ENCODE assay signal across 15 cellular contexts in the genomic region with DNA sequence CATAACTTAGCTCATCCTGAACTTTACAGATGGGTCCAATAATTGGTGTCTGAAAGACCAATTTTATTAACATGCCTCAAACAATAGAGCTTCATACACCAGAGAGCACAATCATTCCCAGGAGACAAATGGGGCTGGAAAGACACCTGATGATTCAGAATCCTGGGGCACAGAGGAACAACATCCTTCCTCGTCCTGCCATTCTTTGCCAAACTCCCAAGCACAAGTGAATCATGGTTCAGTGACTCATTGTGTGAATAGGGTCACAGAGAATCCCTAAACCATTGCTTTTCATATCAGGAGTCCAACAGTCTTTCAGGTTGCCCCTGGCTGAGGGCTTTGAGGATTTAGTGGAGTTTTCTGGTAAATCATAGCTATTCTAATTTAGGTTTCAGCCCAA.
A peak's percentile ranks its signal among the peaks of the same experiment; 100 is the strongest.
DNase-seq lines count a peak whose midpoint lies in the region; ATAC-seq, FAIRE-seq and TF ChIP-seq lines count a peak whose summit lies in the region.
"Had no signal": no experiment of that assay in that cellular context is flagged by ENCODE, and none has a peak within 500 bp of the region (broad histone marks: within the 10 kb centered on the region; RNA-seq: fewer than 3 reads in every experiment).

No MANE protein-coding gene starts in this region.

- peaks cover 8% of the 10 kb centered on the region for H3K9me3 Mint-ChIP-seq in mesothelial cell of epicardium

- H3K27me3 ChIP-seq in endothelial cell of umbilical vein (ENCODE audit: control insufficient read depth in 2 of 2, insufficient read depth in 2 of 2, low read length in 2 of 2): no peaks in the 10 kb centered on the region
- no peaks in the 10 kb centered on the region for H3K27me3 ChIP-seq in HepG2 (ENCODE audit: control insufficient read depth in 1 of 2, insufficient read depth in 2 of 2, low read length in 2 of 2)
- H3K27me3 ChIP-seq: right atrium auricular region, stomach had no signal

- H3K4me3 ChIP-seq in endothelial cell of umbilical vein (replicated peaks in 1 of 3; ENCODE audit: insufficient read depth in 1 of 3, low read depth in 1 of 3, low read length in 3 of 3) (no peak overlapping the region), HepG2 (replicated peaks in 1 of 3; ENCODE audit: insufficient read depth in 1 of 3, low read depth in 2 of 3, low read length in 3 of 3) (no peak overlapping the region)
- H3K4me3 ChIP-seq: right atrium auricular region, stomach had no signal

- H3K4me1 ChIP-seq in endothelial cell of umbilical vein (ENCODE audit: control insufficient read depth, extremely low read depth, insufficient read depth, low read length): peaks cover 12% of the 10 kb centered on the region
- no peaks in the 10 kb centered on the region for H3K4me1 ChIP-seq in HepG2 (ENCODE audit: insufficient read depth, low read length)
- H3K4me1 ChIP-seq: stomach had no signal

- CTCF ChIA-PET in endothelial cell of umbilical vein (lab: Charles Lee) (interaction anchor here (1.4 kb wide), 1 partner anchor 82 kb away, joined by 5 read pairs; no protein-coding TSS in a partner anchor), HepG2 (lab: Yijun Ruan, JAX; ENCODE audit: low intra/inter-chr PET ratio, low total read pairs) (no interaction called here)

- H3K4me1 Mint-ChIP-seq in mesothelial cell of epicardium: peaks cover 7% of the 10 kb centered on the region
- H3K4me1 Mint-ChIP-seq: T-cell had no signal

- BruUV-seq in endothelial cell of umbilical vein (replicated peaks; lab: Mats Ljungman, UMichigan) (no TSS peak), HepG2 (replicated peaks; lab: Mats Ljungman, UMichigan) (no TSS peak)

- H3K27me3 Mint-ChIP-seq in mesothelial cell of epicardium (ENCODE audit: low read depth): peaks cover 12% of the 10 kb centered on the region
- H3K27me3 Mint-ChIP-seq: T-cell had no signal

- POLR2A ChIA-PET in endothelial cell of umbilical vein (lab: Charles Lee): no interaction called here
- POLR2A ChIA-PET in HepG2 (lab: Yijun Ruan, JAX): interaction anchor here (0.6 kb wide), 1 partner anchor 376 kb away, joined by 3 read pairs; no protein-coding TSS in a partner anchor

- no peak for TF ChIP-seq RAD21 in HepG2 (CRISPR knock-in tag; IDR thresholded peaks at IDR 0.05)

- H3K9me1 ChIP-seq in endothelial cell of umbilical vein (replicated peaks; ENCODE audit: control insufficient read depth, extremely low read depth, insufficient read depth, low read length): no peaks in the 10 kb centered on the region

- intact Hi-C loops in endothelial cell of umbilical vein (cut with micrococcal nuclease) (loop anchor here (2.0 to 5.0 kb wide), 2 partner anchors 14 to 81 kb away; no protein-coding TSS in a partner anchor), HepG2 (cut with micrococcal nuclease; ENCODE audit: unreplicated experiment) (no loop called here)

- no peaks in the 10 kb centered on the region for H3K36me3 ChIP-seq in endothelial cell of umbilical vein (ENCODE audit: control insufficient read depth in 2 of 2, extremely low read depth in 1 of 2, insufficient read depth in 2 of 2, low read length in 2 of 2)
- no peaks in the 10 kb centered on the region for H3K36me3 ChIP-seq in HepG2 (replicated peaks in 1 of 2; ENCODE audit: control insufficient read depth in 1 of 2, insufficient read depth in 2 of 2, low read length in 2 of 2)
- H3K36me3 ChIP-seq: right atrium auricular region, stomach had no signal

- in situ Hi-C loops in HepG2 (cut with HindIII; ENCODE audit: extremely low pct_ligation_motif_present, low pct_unique_long_range_greater_than_20kb): no loop called here

- no peak for TF ChIP-seq CTCF in endothelial cell of umbilical vein (IDR thresholded peaks at IDR 0.05; ENCODE audit: extremely low read depth in 1 of 2, insufficient read depth in 1 of 2, low read depth in 1 of 2, low read length in 2 of 2)
- TF ChIP-seq CTCF in HepG2 (CRISPR knock-in tag; IDR thresholded peaks at IDR 0.05): no peak
- TF ChIP-seq CTCF in mesothelial cell of epicardium (IDR thresholded peaks at IDR 0.05; ENCODE audit: unreplicated experiment): no peak

- H3K9me3 ChIP-seq in endothelial cell of umbilical vein (replicated peaks; ENCODE audit: control insufficient read depth, insufficient read depth, low read length): no peaks in the 10 kb centered on the region
- no peaks in the 10 kb centered on the region for H3K9me3 ChIP-seq in HepG2 (ENCODE audit: low read length)
- H3K9me3 ChIP-seq: right atrium auricular region, stomach had no signal

- no peaks in the 10 kb centered on the region for H3K36me3 Mint-ChIP-seq in mesothelial cell of epicardium
- H3K36me3 Mint-ChIP-seq: T-cell had no signal

- ATAC-seq in HepG2: no peak
- ATAC-seq: T-cell had no signal

- peak overlapping the region; percentile 22 for H3K27ac ChIP-seq in endothelial cell of umbilical vein (ENCODE audit: insufficient read depth, low read depth, low read length)
- no peak overlapping the region for H3K27ac ChIP-seq in HepG2 (ENCODE audit: extremely low read length, insufficient read depth, low read length)
- H3K27ac ChIP-seq: right atrium auricular region, stomach had no signal

- WGBS in HepG2 (ENCODE audit: low lambda C conversion rate): 0% methylated on average over 1 of the region's 1 CpG

- H3K79me2 ChIP-seq in endothelial cell of umbilical vein (ENCODE audit: control insufficient read depth, insufficient read depth, low read length) (no peaks in the 10 kb centered on the region), HepG2 (ENCODE audit: insufficient read depth, low read length) (no peaks in the 10 kb centered on the region)

- no peak overlapping the region for H3K27ac Mint-ChIP-seq in mesothelial cell of epicardium
- H3K27ac Mint-ChIP-seq: T-cell had no signal

- TF ChIP-seq POLR2A in endothelial cell of umbilical vein (IDR thresholded peaks at IDR 0.05; ENCODE audit: low read depth, low read length) (no peak), HepG2 (IDR thresholded peaks at IDR 0.05; ENCODE audit: insufficient read depth in 1 of 2, low read depth in 2 of 2, low read length in 2 of 2) (no peak)

- no peak overlapping the region for H3K4me3 Mint-ChIP-seq in mesothelial cell of epicardium
- H3K4me3 Mint-ChIP-seq: T-cell had no signal

- H4K20me1 ChIP-seq in endothelial cell of umbilical vein (replicated peaks; ENCODE audit: control insufficient read depth, extremely low read depth, insufficient read depth, low read length) (no peaks in the 10 kb centered on the region), HepG2 (ENCODE audit: insufficient read depth, low read length) (no peaks in the 10 kb centered on the region)

- H2AFZ ChIP-seq in endothelial cell of umbilical vein (ENCODE audit: low read depth, low read length) (no peak overlapping the region), HepG2 (ENCODE audit: low read length) (no peak overlapping the region)

- peak; percentile 88 for FAIRE-seq in endothelial cell of umbilical vein (lab: Jason Lieb, UNC)
- no peak for FAIRE-seq in HepG2 (lab: Jason Lieb, UNC)
- FAIRE-seq: endometrium had no signal

- no peak for TF ChIP-seq EP300 in HepG2 (IDR thresholded peaks at IDR 0.05; ENCODE audit: low read depth in 2 of 2, low read length in 2 of 2)
- TF ChIP-seq EP300 in HepG2 (CRISPR knock-in tag; IDR thresholded peaks at IDR 0.05; ENCODE audit: borderline replicate concordance): no peak

- dilution Hi-C loops in endothelial cell of umbilical vein (cut with MboI; ENCODE audit: extremely low pct_ligation_motif_present, low sequenced_read_pairs): no loop called here

- H3K9ac ChIP-seq in endothelial cell of umbilical vein (replicated peaks; ENCODE audit: extremely low read depth, insufficient read depth, low read length) (no peak overlapping the region), HepG2 (ENCODE audit: insufficient read depth, low read depth, low read length) (no peak overlapping the region)

- peak overlapping the region; percentile 24 for H3K4me2 ChIP-seq in endothelial cell of umbilical vein (ENCODE audit: insufficient read depth, low read length)
- no peak overlapping the region for H3K4me2 ChIP-seq in HepG2 (ENCODE audit: low read depth, low read length)

- peak; percentile 35 for DNase-seq in EH (ENCODE audit: low read depth)
- DNase-seq in NCI-H226: peak; percentile 56
- DNase-seq in endothelial cell of umbilical vein (ENCODE audit: low read depth, low spot score): peak; percentile 81
- DNase-seq in HepG2 (ENCODE audit: low spot score): peak; percentile 24
- DNase-seq in stimulated activated CD4-positive, alpha-beta T cell treated with anti-CD3 and anti-CD28 coated beads, Interleukin-4, amount 100 ng/mL, for 4 hours: no peak
- DNase-seq in mesothelial cell of epicardium (ENCODE audit: low spot score in 2 of 2, unreplicated experiment in 2 of 2): no peak
- no peak for DNase-seq in NCI-H187 treated with DMSO at 0.1 percent for 48 hours (lab: John Stamatoyannopoulos, UW)
- DNase-seq in NCI-H345 (lab: John Stamatoyannopoulos, UW): no peak
- DNase-seq: activated CD4-positive, alpha-beta T cell treated with anti-CD3 and anti-CD28 coated beads for 48 hours; aorta; Kasumi-1; stomach; T-cell had no signal

TF ChIP-seq in endothelial cell of umbilical vein, 7 proteins besides CTCF, POLR2A, EP300 and RAD21 (continues in another document):
- TF ChIP-seq FOS (IDR thresholded peaks at IDR 0.05; ENCODE audit: borderline replicate concordance, insufficient read depth, low read length) (peak; percentile 100), JUN (IDR thresholded peaks at IDR 0.05; ENCODE audit: borderline replicate concordance, insufficient read depth, insufficient read length, low read depth) (peak; percentile 88), POLR2AphosphoS5 (IDR thresholded peaks at IDR 0.05; ENCODE audit: insufficient read depth, low read depth, low read length) (peak; percentile 61), GATA2 (IDR thresholded peaks at IDR 0.05; ENCODE audit: insufficient read depth, insufficient read length, low read depth, low read length) (peak; percentile 15), MYC (IDR thresholded peaks at IDR 0.05; ENCODE audit: low read depth, low read length) (no peak)

TF ChIP-seq in HepG2, 621 proteins besides CTCF, POLR2A, EP300 and RAD21:
- TF ChIP-seq SMAD1 (CRISPR knock-in tag; IDR thresholded peaks at IDR 0.05; ENCODE audit: borderline replicate concordance, low read depth) (no peak), ZNF12 (CRISPR knock-in tag; IDR thresholded peaks at IDR 0.05) (peak; percentile 81; the same call in 1 of the 2 replicates), FOSL2 (CRISPR knock-in tag; IDR thresholded peaks at IDR 0.05) (0 out of 2 replicates have a peak, but pooled peaks have one; percentile 7)
- TF ChIP-seq, protein P1, sequence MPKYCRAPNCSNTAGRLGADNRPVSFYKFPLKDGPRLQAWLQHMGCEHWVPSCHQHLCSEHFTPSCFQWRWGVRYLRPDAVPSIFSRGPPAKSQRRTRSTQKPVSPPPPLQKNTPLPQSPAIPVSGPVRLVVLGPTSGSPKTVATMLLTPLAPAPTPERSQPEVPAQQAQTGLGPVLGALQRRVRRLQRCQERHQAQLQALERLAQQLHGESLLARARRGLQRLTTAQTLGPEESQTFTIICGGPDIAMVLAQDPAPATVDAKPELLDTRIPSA (CRISPR knock-in tag; IDR thresholded peaks at IDR 0.05; ENCODE audit: borderline replicate concordance): no peak

Comparison
In these comparisons a context has a peak if more than half of its experiments do, and no peak if none do; other contexts are left out.
1. DNase-seq: peak in EH (single experiment), NCI-H226 (single experiment), endothelial cell of umbilical vein (single experiment) and HepG2 (single experiment); none in stimulated activated CD4-positive, alpha-beta T cell treated with anti-CD3 and anti-CD28 coated beads, Interleukin-4, amount 100 ng/mL, for 4 hours (0 of 2), mesothelial cell of epicardium (0 of 2), NCI-H187 treated with DMSO at 0.1 percent for 48 hours (single experiment) and NCI-H345 (single experiment).